Comparison of ENCODE assay signal across 7 cellular contexts in the genomic region with DNA sequence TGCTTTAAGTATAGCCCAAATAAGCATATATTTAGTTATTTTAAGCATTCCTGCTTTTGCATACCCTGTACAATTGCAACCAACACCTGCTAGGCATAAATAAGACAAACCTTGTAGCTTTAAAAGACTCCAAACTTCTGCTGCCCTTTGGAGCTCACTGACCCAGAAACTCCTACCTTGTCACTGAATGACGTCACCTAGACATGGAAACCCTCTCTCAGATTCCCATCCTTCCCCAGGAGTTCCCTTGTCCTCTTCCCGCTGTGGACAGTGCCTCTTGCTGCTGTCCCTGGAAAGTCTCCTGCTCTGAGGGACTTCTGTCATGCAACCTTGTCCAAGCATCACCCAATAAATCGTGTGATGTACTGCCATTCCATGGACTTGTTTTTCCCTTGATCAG.
"Had no signal": no experiment of that assay in that cellular context is flagged by ENCODE, and none has a peak within 500 bp of the region (broad histone marks: within the 10 kb centered on the region; RNA-seq: fewer than 3 reads in every experiment).

No MANE protein-coding gene starts in this region.

- FAIRE-seq: HTR-8/SVneo, K562 had no signal

- DNase-seq: IMR-90, KBM-7, KG1 had no signal

- H3K27ac ChIP-seq: HL-60, KMS-11 had no signal

- H3K4me3 ChIP-seq: K562 had no signal

- H3K9ac ChIP-seq: KMS-11 had no signal

- H3K4me2 ChIP-seq: KMS-11 had no signal

- ATAC-seq: K562 had no signal
